In genomic region chr21:34520769-34521508, GRCh38 we compare ENCODE assay signal across 1 cellular context.
TF ChIP-seq lines count a peak whose summit lies in the region.

No MANE protein-coding gene starts in this region.

TF ChIP-seq in GM12878, 131 proteins besides CTCF, POLR2A, EP300 and RAD21:
- TF ChIP-seq CREB1 (IDR thresholded peaks at IDR 0.05; ENCODE audit: low read depth) (no peak), HDGF (IDR thresholded peaks at IDR 0.05) (no peak), RB1 (IDR thresholded peaks at IDR 0.05; ENCODE audit: borderline replicate concordance) (no peak), JUNB (IDR thresholded peaks at IDR 0.05) (no peak), SPI1 (IDR thresholded peaks at IDR 0.05; ENCODE audit: borderline replicate concordance, insufficient read depth, low read depth, low read length) (peak; percentile 18; the same call in 1 of the 2 replicates), PAX8 (IDR thresholded peaks at IDR 0.05) (no peak), ATF7 (IDR thresholded peaks at IDR 0.05; ENCODE audit: low read depth) (no peak)
